In genomic region chr2:223762853-223763252, GRCh38 we compare ENCODE assay signal across 14 cellular contexts.
DNase-seq lines count a peak whose midpoint lies in the region; ATAC-seq and TF ChIP-seq lines count a peak whose summit lies in the region.
"Had no signal": no experiment of that assay in that cellular context is flagged by ENCODE, and none has a peak within 500 bp of the region (broad histone marks: within the 10 kb centered on the region; RNA-seq: fewer than 3 reads in every experiment).

No MANE protein-coding gene starts in this region.

- no peak for TF ChIP-seq CTCF in CD4-positive, alpha-beta T cell (IDR thresholded peaks at IDR 0.05)

- H2BK15ac ChIP-seq in mesenchymal stem cell (ENCODE audit: low read depth, poor library complexity, severe bottlenecking) = no peak overlapping the region

- no peak overlapping the region for H3K4me2 ChIP-seq in mesenchymal stem cell (ENCODE audit: low read length, poor library complexity, severe bottlenecking)

- peaks cover 9% of the 10 kb centered on the region for H3K4me1 ChIP-seq in mesenchymal stem cell (ENCODE audit: control insufficient read depth, insufficient read depth, low read depth, low read length)
- H3K4me1 ChIP-seq: gastroesophageal sphincter had no signal

- H3K27ac ChIP-seq in mesenchymal stem cell (ENCODE audit: low read length, poor library complexity, severe bottlenecking) = no peak overlapping the region
- no peak overlapping the region for H3K27ac ChIP-seq in CD4-positive, alpha-beta T cell (ENCODE audit: low read depth, low read length)
- H3K27ac ChIP-seq: gastroesophageal sphincter had no signal

- no peak overlapping the region for H3K9ac ChIP-seq in mesenchymal stem cell (ENCODE audit: low read length)

- H3K4me3 Mint-ChIP-seq in CD4-positive, alpha-beta T cell = no peak overlapping the region
- H3K4me3 Mint-ChIP-seq: activated naive CD8-positive, alpha-beta T cell treated with anti-CD3 and anti-CD28 coated beads, Interleukin-2, amount 50 U/mL, for 24 hours; CD4-positive, alpha-beta memory T cell; nephron progenitor cell had no signal

- peaks cover 8% of the 10 kb centered on the region for H3K4me1 Mint-ChIP-seq in CD4-positive, alpha-beta T cell (ENCODE audit: low read depth)

- 100% methylated on average over 1 of the region's 1 CpG for WGBS in mesenchymal stem cell

- peaks cover 3% of the 10 kb centered on the region for H3K9me3 Mint-ChIP-seq in CD4-positive, alpha-beta T cell
- H3K9me3 Mint-ChIP-seq: activated naive CD8-positive, alpha-beta T cell treated with anti-CD3 and anti-CD28 coated beads, Interleukin-2, amount 50 U/mL, for 24 hours; nephron progenitor cell had no signal

- no peak overlapping the region for H2BK5ac ChIP-seq in mesenchymal stem cell (ENCODE audit: low read depth, low read length, poor library complexity, severe bottlenecking)

- no peak overlapping the region for H3K18ac ChIP-seq in mesenchymal stem cell (ENCODE audit: low read depth in 1 of 2, low read length in 2 of 2)

- CTCF ChIA-PET in CD4-positive, alpha-beta T cell (lab: Charles Lee) = no interaction called here

- no peaks in the 10 kb centered on the region for H3K36me3 Mint-ChIP-seq in CD4-positive, alpha-beta T cell (ENCODE audit: low read depth)

- H3K79me1 ChIP-seq in mesenchymal stem cell (replicated peaks; ENCODE audit: low read length, poor library complexity, severe bottlenecking) = no peaks in the 10 kb centered on the region

- H3K27me3 ChIP-seq in mesenchymal stem cell (ENCODE audit: control insufficient read depth in 1 of 2, insufficient read depth in 1 of 2, low read length in 2 of 2) = no peaks in the 10 kb centered on the region
- no peaks in the 10 kb centered on the region for H3K27me3 ChIP-seq in CD4-positive, alpha-beta T cell (ENCODE audit: control insufficient read depth, insufficient read depth, low read length)
- H3K27me3 ChIP-seq: gastroesophageal sphincter had no signal

- H2BK12ac ChIP-seq in mesenchymal stem cell (ENCODE audit: low read length in 2 of 2) = no peak overlapping the region

- no peak overlapping the region for H3K27ac Mint-ChIP-seq in CD4-positive, alpha-beta T cell
- H3K27ac Mint-ChIP-seq: activated naive CD8-positive, alpha-beta T cell treated with anti-CD3 and anti-CD28 coated beads, Interleukin-2, amount 50 U/mL, for 24 hours; nephron progenitor cell had no signal

- intact Hi-C loops in CD4-positive, alpha-beta T cell (cut with DNase I, micrococcal nuclease) = no loop called here

- no peaks in the 10 kb centered on the region for H3K36me3 ChIP-seq in mesenchymal stem cell (ENCODE audit: control insufficient read depth in 1 of 2, insufficient read depth in 2 of 2, low read depth in 1 of 2, low read length in 2 of 2)
- H3K36me3 ChIP-seq: gastroesophageal sphincter had no signal

- H4K91ac ChIP-seq in mesenchymal stem cell (ENCODE audit: low read length) = no peak overlapping the region

- H2AFZ ChIP-seq in mesenchymal stem cell (ENCODE audit: low read depth, low read length) = no peak overlapping the region

- H4K8ac ChIP-seq in mesenchymal stem cell (ENCODE audit: low read length) = no peak overlapping the region

- ATAC-seq in GM21786 (IDR thresholded peaks at IDR 0.05; ENCODE audit: unreplicated experiment) = peak; percentile 18
- no peak for ATAC-seq in CD4-positive, alpha-beta T cell (ENCODE audit: poor library complexity)
- no peak for ATAC-seq in HG02870 (IDR thresholded peaks at IDR 0.05; ENCODE audit: unreplicated experiment)
- ATAC-seq: activated naive CD8-positive, alpha-beta T cell treated with anti-CD3 and anti-CD28 coated beads, Interleukin-2, amount 50 U/mL, for 24 hours; gastroesophageal sphincter had no signal

- H3K23ac ChIP-seq in mesenchymal stem cell (ENCODE audit: low read length in 2 of 2) = no peak overlapping the region

- no peak overlapping the region for H3K4me3 ChIP-seq in mesenchymal stem cell (ENCODE audit: insufficient read depth in 1 of 2, low read depth in 1 of 2, low read length in 2 of 2)
- H3K4me3 ChIP-seq: gastroesophageal sphincter had no signal

- no peak overlapping the region for H3K4ac ChIP-seq in mesenchymal stem cell (ENCODE audit: low read depth in 1 of 2, low read length in 2 of 2)

- POLR2A ChIA-PET in CD4-positive, alpha-beta T cell (lab: Charles Lee) = no interaction called here

- DNase-seq in DMS79 (lab: John Stamatoyannopoulos, UW) (peak; percentile 76), amniotic epithelial cell (ENCODE audit: low read depth) (peak; percentile 79), mesenchymal stem cell (peak; percentile 23), NCI-H2171 (lab: John Stamatoyannopoulos, UW) (no peak)
- no peak for DNase-seq in CD4-positive, alpha-beta T cell
- DNase-seq: activated CD8-positive, alpha-beta memory T cell treated with anti-CD3 and anti-CD28 coated beads, Interleukin-2, amount 50 U/mL, for 48 hours; activated naive CD8-positive, alpha-beta T cell treated with anti-CD3 and anti-CD28 coated beads, Interleukin-2, amount 50 U/mL, for 24 hours; CD4-positive, alpha-beta memory T cell; kidney; NCI-H146; nephron progenitor cell had no signal

- no peaks in the 10 kb centered on the region for H3K9me3 ChIP-seq in mesenchymal stem cell (ENCODE audit: control insufficient read depth, low read length)
- H3K9me3 ChIP-seq in CD4-positive, alpha-beta T cell (ENCODE audit: control insufficient read depth, low read length) = no peaks in the 10 kb centered on the region
- H3K9me3 ChIP-seq: gastroesophageal sphincter had no signal

- no peaks in the 10 kb centered on the region for H3K27me3 Mint-ChIP-seq in CD4-positive, alpha-beta T cell
- H3K27me3 Mint-ChIP-seq: activated naive CD8-positive, alpha-beta T cell treated with anti-CD3 and anti-CD28 coated beads, Interleukin-2, amount 50 U/mL, for 24 hours; CD4-positive, alpha-beta memory T cell had no signal

- H2AK5ac ChIP-seq in mesenchymal stem cell (ENCODE audit: low read length, severe bottlenecking) = no peak overlapping the region

- no peak overlapping the region for H3K14ac ChIP-seq in mesenchymal stem cell (ENCODE audit: low read length in 2 of 2)

- H2BK120ac ChIP-seq in mesenchymal stem cell (ENCODE audit: low read depth, low read length) = no peak overlapping the region

Comparison
In these comparisons a context has a peak if more than half of its experiments do, and no peak if none do; other contexts are left out.
1. DNase-seq: peak in DMS79 (single experiment), amniotic epithelial cell (single experiment) and mesenchymal stem cell (single experiment); none in CD4-positive, alpha-beta T cell (0 of 10) and NCI-H2171 (single experiment).